Comparison of ENCODE assay signal across 18 cellular contexts in genomic region chr10:49614242-49615198, GRCh38. TPM values are rescaled to one million over a fixed set of nuclear protein-coding genes. Genes with fewer than 3 reads are reported as not detected.
DNase-seq lines count a peak whose midpoint lies in the region; ATAC-seq and TF ChIP-seq lines count a peak whose summit lies in the region.
"Had no signal": no experiment of that assay in that cellular context is flagged by ENCODE, and none has a peak within 500 bp of the region (broad histone marks: within the 10 kb centered on the region; RNA-seq: fewer than 3 reads in every experiment).

No MANE protein-coding gene starts in this region.

- H3K4me3 Mint-ChIP-seq in activated T-cell treated with anti-CD3 and anti-CD28 coated beads, Interleukin-2, amount 50 U/mL, for 72 hours, result no peak overlapping the region
- H3K4me3 Mint-ChIP-seq: activated CD4-positive, alpha-beta memory T cell treated with anti-CD3 and anti-CD28 coated beads, Interleukin-2, amount 10 ng/mL, durations not matched to agents 7 days and 5 days; stimulated activated naive CD8-positive, alpha-beta T cell treated with anti-CD3 and anti-CD28 coated beads, Interleukin-15, Interleukin-2, amounts not matched to agents 100 ng/mL and 50 ng/mL, for 24 hours had no signal

- H3K9me3 ChIP-seq in Peyer's patch (peaks cover 0 to 9% (median 0%) of the 10 kb centered on the region in 4 donors), suprapubic skin (no peaks in the 10 kb centered on the region), tibial nerve (no peaks in the 10 kb centered on the region)
- H3K9me3 ChIP-seq: psoas muscle had no signal

- no peak for TF ChIP-seq CTCF in Peyer's patch (IDR thresholded peaks at IDR 0.05)
- no peak for TF ChIP-seq CTCF in suprapubic skin (IDR thresholded peaks at IDR 0.05)
- TF ChIP-seq CTCF in tibial nerve (IDR thresholded peaks at IDR 0.05), result no peak

- H3K36me3 Mint-ChIP-seq in activated T-cell treated with anti-CD3 and anti-CD28 coated beads, Interleukin-2, amount 50 U/mL, for 72 hours (ENCODE audit: insufficient read depth in 2 of 2), result peaks cover 4 to 9% of the 10 kb centered on the region in 2 donors

- H3K36me3 ChIP-seq in Peyer's patch (no peaks in the 10 kb centered on the region), suprapubic skin (no peaks in the 10 kb centered on the region), tibial nerve (no peaks in the 10 kb centered on the region)

- no peak for TF ChIP-seq POLR2A in Peyer's patch (IDR thresholded peaks at IDR 0.05)
- no peak for TF ChIP-seq POLR2A in suprapubic skin (IDR thresholded peaks at IDR 0.05)
- TF ChIP-seq POLR2A in tibial nerve (IDR thresholded peaks at IDR 0.05), result no peak

- TF ChIP-seq EP300 in suprapubic skin (IDR thresholded peaks at IDR 0.05), result no peak
- no peak for TF ChIP-seq EP300 in tibial nerve (IDR thresholded peaks at IDR 0.05)

- whole genome bisulfite sequencing in suprapubic skin, result 10% methylated on average over 43 of the region's 49 CpGs
- 2 to 7% methylated on average over 38 to 46 of the region's 49 CpGs for WGBS in tibial nerve, 2 donors

- ATAC-seq in activated CD4-positive, CD25-positive, alpha-beta regulatory T cell treated with anti-CD3 and anti-CD28 coated beads, Interleukin-2, amount 50 U/mL, for 24 hours, result no peak
- no peak for ATAC-seq in GM19452 (IDR thresholded peaks at IDR 0.05; ENCODE audit: unreplicated experiment)
- ATAC-seq in activated T-cell treated with anti-CD3 and anti-CD28 coated beads, Interleukin-2, amount 50 U/mL, for 72 hours (replicated peaks in 1 of 2), result no peak
- ATAC-seq: effector memory CD8-positive, alpha-beta T cell; Panc1; psoas muscle had no signal

- no peak overlapping the region for H3K4me3 ChIP-seq in Peyer's patch
- no peak overlapping the region for H3K4me3 ChIP-seq in suprapubic skin
- H3K4me3 ChIP-seq in tibial nerve, result no peak overlapping the region
- H3K4me3 ChIP-seq: psoas muscle had no signal

- H3K27ac ChIP-seq in Peyer's patch (no peak overlapping the region), suprapubic skin (no peak overlapping the region), tibial nerve (no peak overlapping the region)
- H3K27ac ChIP-seq: psoas muscle had no signal

- H3K9me3 Mint-ChIP-seq in activated T-cell treated with anti-CD3 and anti-CD28 coated beads, Interleukin-2, amount 50 U/mL, for 72 hours, result no peaks in the 10 kb centered on the region
- H3K9me3 Mint-ChIP-seq: activated CD4-positive, alpha-beta memory T cell treated with anti-CD3 and anti-CD28 coated beads, Interleukin-2, amount 10 ng/mL, durations not matched to agents 7 days and 5 days had no signal

- no peaks in the 10 kb centered on the region for H3K4me1 Mint-ChIP-seq in activated T-cell treated with anti-CD3 and anti-CD28 coated beads, Interleukin-2, amount 50 U/mL, for 72 hours (ENCODE audit: low read depth)

- H3K4me1 ChIP-seq in Peyer's patch (peaks cover 0 to 17% (median 0%) of the 10 kb centered on the region in 4 donors), suprapubic skin (peaks cover 32% of the 10 kb centered on the region), tibial nerve (peaks cover 0 to 48% (median 4%) of the 10 kb centered on the region in 4 donors)

- peaks cover 0 to 25% of the 10 kb centered on the region in 2 donors for H3K27me3 ChIP-seq in Peyer's patch
- H3K27me3 ChIP-seq in suprapubic skin, result peaks cover 100% of the 10 kb centered on the region
- H3K27me3 ChIP-seq in tibial nerve, result peaks cover 3 to 92% of the 10 kb centered on the region in 2 donors

- DNase-seq in activated CD4-positive, CD25-positive, alpha-beta regulatory T cell treated with anti-CD3 and anti-CD28 coated beads, Interleukin-2, amount 50 U/mL, for 72 hours, result peak; percentile 26
- DNase-seq in Peyer's patch (peak in 2 of 3 donors; percentile 21 to 39), iPS-NIHi11 (ENCODE audit: low spot score) (peak; percentile 46), suprapubic skin (ENCODE audit: low spot score in 2 of 2) (peak; percentile 43 to 57), tibial nerve (ENCODE audit: low spot score in 2 of 2) (no peak)
- no peak for DNase-seq in activated T-cell treated with anti-CD3 and anti-CD28 coated beads, Interleukin-2, amount 50 U/mL, for 72 hours
- DNase-seq: activated CD4-positive, alpha-beta memory T cell treated with anti-CD3 and anti-CD28 coated beads, Interleukin-2, amount 10 ng/mL, durations not matched to agents 7 days and 5 days; effector memory CD8-positive, alpha-beta T cell; HCEC 1CT; hypothalamus; NCI-H1436 treated with DMSO at 0.1 percent for 48 hours; NCI-H510A had no signal

- H3K27ac Mint-ChIP-seq in activated T-cell treated with anti-CD3 and anti-CD28 coated beads, Interleukin-2, amount 50 U/mL, for 72 hours, result no peak overlapping the region
- H3K27ac Mint-ChIP-seq: activated CD4-positive, alpha-beta memory T cell treated with anti-CD3 and anti-CD28 coated beads, Interleukin-2, amount 10 ng/mL, durations not matched to agents 7 days and 5 days; effector memory CD8-positive, alpha-beta T cell; stimulated activated naive CD8-positive, alpha-beta T cell treated with anti-CD3 and anti-CD28 coated beads, Interleukin-15, Interleukin-2, amounts not matched to agents 100 ng/mL and 50 ng/mL, for 24 hours had no signal

- H3K27me3 Mint-ChIP-seq in activated T-cell treated with anti-CD3 and anti-CD28 coated beads, Interleukin-2, amount 50 U/mL, for 72 hours (ENCODE audit: low read depth), result peaks cover 78% of the 10 kb centered on the region

RNA-seq across cellular contexts. Expression of gene CHAT, which starts 0.7 kb away (rescaled TPM):
- 1 to 10 TPM in 3 of 4 donors, not detected in 1; 2.1 to 3.8 (median 3.4) TPM for total RNA-seq in Peyer's patch
- total RNA-seq in suprapubic skin, result not detected
- under 1 TPM in 1 of 2 donors, not detected in 1; 0.14 TPM for total RNA-seq in activated T-cell treated with anti-CD3 and anti-CD28 coated beads, Interleukin-2, amount 50 U/mL, for 72 hours
- total RNA-seq in tibial nerve, result not detected
- total RNA-seq: activated CD4-positive, alpha-beta memory T cell treated with anti-CD3 and anti-CD28 coated beads, Interleukin-2, amount 10 ng/mL, durations not matched to agents 7 days and 5 days; liver; psoas muscle had no signal

RNA-seq across cellular contexts. Expression of gene SLC18A3, which starts 4.4 kb away (rescaled TPM):
- total RNA-seq in Peyer's patch (under 1 TPM in 1 of 4 donors, not detected in 3; 0.47 TPM), suprapubic skin (not detected), tibial nerve (not detected)
- total RNA-seq in activated T-cell treated with anti-CD3 and anti-CD28 coated beads, Interleukin-2, amount 50 U/mL, for 72 hours, result not detected
- total RNA-seq: activated CD4-positive, alpha-beta memory T cell treated with anti-CD3 and anti-CD28 coated beads, Interleukin-2, amount 10 ng/mL, durations not matched to agents 7 days and 5 days; liver; psoas muscle had no signal

Comparison
In these comparisons a context has a peak if more than half of its experiments do, and no peak if none do; other contexts are left out.
1. DNase-seq: peak in activated CD4-positive, CD25-positive, alpha-beta regulatory T cell treated with anti-CD3 and anti-CD28 coated beads, Interleukin-2, amount 50 U/mL, for 72 hours (single experiment), Peyer's patch (2 of 3), iPS-NIHi11 (single experiment) and suprapubic skin (2 of 2); none in activated T-cell treated with anti-CD3 and anti-CD28 coated beads, Interleukin-2, amount 50 U/mL, for 72 hours (0 of 2) and tibial nerve (0 of 2).